Comparison of ENCODE assay signal across 25 cellular contexts in genomic region chr10:71483135-71483534, GRCh38.
"Had no signal": no experiment of that assay in that cellular context is flagged by ENCODE, and none has a peak within 500 bp of the region (broad histone marks: within the 10 kb centered on the region; RNA-seq: fewer than 3 reads in every experiment).

No MANE protein-coding gene starts in this region.

- H3K9me3 ChIP-seq: colonic mucosa, esophagus squamous epithelium, gastrocnemius medialis had no signal

- H3K27me3 ChIP-seq: colonic mucosa, esophagus muscularis mucosa, gastrocnemius medialis, gastroesophageal sphincter, heart left ventricle, heart right ventricle had no signal

- H3K4me3 Mint-ChIP-seq: dendritic cell treated with granulocyte-macrophage colony-stimulating factor and Interleukin-4, amounts not matched to agents 40 ng/mL and 50 ng/mL, for 4 days; effector memory CD8-positive, alpha-beta T cell; endodermal cell had no signal

- H3K36me3 ChIP-seq: colonic mucosa, esophagus muscularis mucosa, esophagus squamous epithelium, gastrocnemius medialis, gastroesophageal sphincter, heart left ventricle, heart right ventricle had no signal

- ATAC-seq: effector memory CD8-positive, alpha-beta T cell; esophagus mucosa; foreskin keratinocyte; gastrocnemius medialis; gastroesophageal sphincter; heart left ventricle; heart right ventricle had no signal

- H3K27ac Mint-ChIP-seq: dendritic cell treated with granulocyte-macrophage colony-stimulating factor and Interleukin-4, amounts not matched to agents 40 ng/mL and 50 ng/mL, for 4 days; effector memory CD8-positive, alpha-beta T cell; endodermal cell had no signal

- H3K4me3 ChIP-seq: colonic mucosa, coronary artery, dorsolateral prefrontal cortex, esophagus muscularis mucosa, esophagus squamous epithelium, gastrocnemius medialis, gastroesophageal sphincter, heart left ventricle, heart right ventricle had no signal

- H3K9me3 Mint-ChIP-seq: dendritic cell treated with granulocyte-macrophage colony-stimulating factor and Interleukin-4, amounts not matched to agents 40 ng/mL and 50 ng/mL, for 4 days; effector memory CD8-positive, alpha-beta T cell had no signal

- H3K27ac ChIP-seq: colonic mucosa, coronary artery, dorsolateral prefrontal cortex, epithelial cell of prostate, esophagus muscularis mucosa, esophagus squamous epithelium, foreskin keratinocyte, gastrocnemius medialis, gastroesophageal sphincter, heart left ventricle, heart right ventricle had no signal

- DNase-seq: colonic mucosa; cortex of kidney; dermis blood vessel endothelial cell; dorsolateral prefrontal cortex; effector CD4-positive, alpha-beta T cell; effector CD8-positive, alpha-beta T cell; effector memory CD4-positive, alpha-beta T cell; effector memory CD8-positive, alpha-beta T cell; endodermal cell; erythroblast; esophagus squamous epithelium; foreskin fibroblast; foreskin keratinocyte; foreskin melanocyte; gastrocnemius medialis; glutamatergic neuron; head of caudate nucleus; heart left ventricle; heart right ventricle had no signal

- H3K4me1 ChIP-seq: colonic mucosa, esophagus squamous epithelium, foreskin keratinocyte had no signal

- H3K4me1 Mint-ChIP-seq: endodermal cell had no signal
